ENCODE assay signal across 17 cellular contexts in the genomic region with DNA sequence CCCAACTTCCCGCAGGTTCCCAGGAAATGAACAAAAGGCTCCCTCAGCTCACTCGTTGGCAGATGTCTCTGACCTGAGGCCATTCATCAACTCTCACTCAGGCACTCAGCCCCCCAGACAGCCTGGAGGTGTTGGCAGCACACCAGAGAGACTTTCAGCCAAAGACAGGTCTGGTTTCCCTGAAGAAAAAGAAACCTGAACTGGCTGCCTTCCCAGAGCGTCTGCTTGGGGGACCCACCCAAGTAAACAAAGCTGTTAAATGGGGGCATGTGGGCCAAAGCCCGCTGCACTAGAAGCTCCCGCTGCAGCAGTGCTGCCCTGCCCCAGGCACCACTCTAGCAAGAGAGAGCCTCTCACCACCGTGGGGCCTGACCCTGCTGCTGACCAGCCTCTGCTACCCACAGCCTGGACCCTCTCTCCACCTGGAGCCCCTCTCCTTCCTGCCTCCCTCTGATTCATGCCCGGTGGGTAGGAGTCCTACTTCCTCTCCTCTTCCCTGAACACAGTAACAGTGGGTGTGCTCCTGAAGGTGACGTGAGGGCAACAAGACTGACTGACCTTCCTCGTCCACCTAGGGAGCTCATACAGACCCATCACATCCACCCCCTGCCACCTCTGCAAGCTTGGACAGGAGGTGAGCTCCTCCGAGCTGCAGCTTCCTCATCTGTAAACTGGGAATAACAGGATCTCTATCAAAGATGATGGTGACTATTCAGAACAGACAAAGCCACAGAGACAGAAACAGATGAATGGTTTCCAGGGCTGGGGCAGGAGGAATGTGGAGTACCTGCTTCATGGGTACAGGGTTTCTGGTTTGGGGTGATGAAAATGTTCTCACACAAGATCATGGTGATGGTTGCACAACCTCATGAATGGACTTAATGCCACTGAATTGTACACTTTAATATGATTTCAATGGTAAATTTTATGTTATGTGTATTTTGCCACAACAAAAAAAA. TPM values are rescaled to one million over a fixed set of nuclear protein-coding genes. Genes with fewer than 3 reads are reported as not detected.
A peak's percentile ranks its signal among the peaks of the same experiment; 100 is the strongest.
DNase-seq lines count a peak whose midpoint lies in the region; ATAC-seq and TF ChIP-seq lines count a peak whose summit lies in the region.
"Had no signal": no experiment of that assay in that cellular context is flagged by ENCODE, and none has a peak within 500 bp of the region (broad histone marks: within the 10 kb centered on the region; RNA-seq: fewer than 3 reads in every experiment).

No MANE protein-coding gene starts in this region.

- TF ChIP-seq CTCF in heart left ventricle (IDR thresholded peaks at IDR 0.05) (no peak), right atrium auricular region (IDR thresholded peaks at IDR 0.05) (no peak)

- ATAC-seq in heart left ventricle (no peak), left ventricle myocardium superior (peak; percentile 9), T-cell (replicated peaks in 1 of 4) (no peak), GM21825 (IDR thresholded peaks at IDR 0.05; ENCODE audit: unreplicated experiment) (no peak)
- ATAC-seq: activated naive CD4-positive, alpha-beta T cell treated with anti-CD3 and anti-CD28 coated beads, Interleukin-2, amount 50 U/mL, for 72 hours; GM23338; natural killer cell; upper lobe of right lung had no signal

- H3K4me1 ChIP-seq in heart left ventricle = peaks cover 2 to 65% (median 41%) of the 10 kb centered on the region in 12 donors
- peaks cover 0 to 45% of the 10 kb centered on the region in 2 donors for H3K4me1 ChIP-seq in right atrium auricular region

- no peaks in the 10 kb centered on the region for H3K36me3 Mint-ChIP-seq in T-cell
- H3K36me3 Mint-ChIP-seq: activated naive CD4-positive, alpha-beta T cell treated with anti-CD3 and anti-CD28 coated beads, Interleukin-2, amount 50 U/mL, for 72 hours; natural killer cell had no signal

- no peaks in the 10 kb centered on the region for H3K9me3 ChIP-seq in heart left ventricle
- no peaks in the 10 kb centered on the region for H3K9me3 ChIP-seq in right atrium auricular region
- H3K9me3 ChIP-seq: upper lobe of right lung had no signal

- H3K27me3 Mint-ChIP-seq in T-cell = peaks cover 19 to 26% of the 10 kb centered on the region in 2 donors

- no peaks in the 10 kb centered on the region for H3K9me3 Mint-ChIP-seq in T-cell
- H3K9me3 Mint-ChIP-seq: activated naive CD4-positive, alpha-beta T cell treated with anti-CD3 and anti-CD28 coated beads, Interleukin-2, amount 50 U/mL, for 72 hours had no signal

- TF ChIP-seq POLR2A in heart left ventricle (IDR thresholded peaks at IDR 0.05) = no peak

- H3K27ac ChIP-seq in heart left ventricle = peak overlapping the region in 11 of 12 donors; percentile 4 to 68 (median 50)
- peak overlapping the region in 1 of 2 donors; percentile 51 for H3K27ac ChIP-seq in right atrium auricular region
- H3K27ac ChIP-seq: upper lobe of right lung had no signal

- DNase-seq in heart left ventricle (peak in 3 of 5 donors; percentile 40 to 59 (median 56)), right atrium auricular region (ENCODE audit: low spot score) (no peak), RPMI7951 (ENCODE audit: low read depth) (peak; percentile 54), left ventricle myocardium superior (peak; percentile 48), T-cell (no peak), iPS-NIHi11 (ENCODE audit: low spot score) (no peak)
- no peak for DNase-seq in stimulated activated CD4-positive, alpha-beta T cell treated with anti-CD3 and anti-CD28 coated beads, Interleukin-4, amount 100 ng/mL, for 24 hours
- DNase-seq: natural killer cell, OCI-M1, T1000, upper lobe of right lung had no signal

- H3K27me3 ChIP-seq in heart left ventricle (no peaks in the 10 kb centered on the region), right atrium auricular region (no peaks in the 10 kb centered on the region)

- H3K4me1 Mint-ChIP-seq in T-cell = no peaks in the 10 kb centered on the region
- H3K4me1 Mint-ChIP-seq: natural killer cell had no signal

- no peak overlapping the region for H3K27ac Mint-ChIP-seq in T-cell
- H3K27ac Mint-ChIP-seq: activated naive CD4-positive, alpha-beta T cell treated with anti-CD3 and anti-CD28 coated beads, Interleukin-2, amount 50 U/mL, for 72 hours; GM23338; natural killer cell had no signal

- H3K4me3 ChIP-seq in heart left ventricle = no peak overlapping the region
- no peak overlapping the region for H3K4me3 ChIP-seq in right atrium auricular region
- H3K4me3 ChIP-seq: GM23338, skin epidermis, upper lobe of right lung had no signal

- CTCF ChIA-PET in T-cell (lab: Charles Lee) = no interaction called here

- no peak overlapping the region for H3K4me3 Mint-ChIP-seq in T-cell
- H3K4me3 Mint-ChIP-seq: GM23338, natural killer cell had no signal

- WGBS in heart left ventricle, 4 donors = 35 to 48% (median 43%) methylated on average over 6 to 10 of the region's 10 CpGs

- no peaks in the 10 kb centered on the region for H3K36me3 ChIP-seq in heart left ventricle
- H3K36me3 ChIP-seq in right atrium auricular region = no peaks in the 10 kb centered on the region
- H3K36me3 ChIP-seq: upper lobe of right lung had no signal

- intact Hi-C loops in heart left ventricle (cut with DNase I) = no loop called here
- intact Hi-C loops in left ventricle myocardium superior (cut with micrococcal nuclease) = no loop called here

- POLR2A ChIA-PET in T-cell (lab: Charles Lee) = no interaction called here

RNA-seq across cellular contexts. Expression of a gene that starts 31.0 kb away (rescaled TPM):
- total RNA-seq in heart left ventricle (1 to 10 TPM in 1 of 9 donors, under 1 TPM in 5, not detected in 3; 0.21 to 2.9 (median 0.31) TPM), right atrium auricular region (under 1 TPM in 1 of 2 donors, not detected in 1; 0.16 TPM), left ventricle myocardium superior (not detected), T-cell (under 1 TPM in 1 of 5 donors, not detected in 4; 0.26 TPM)
- under 1 TPM; 0.08 to 0.22 TPM for polyA plus RNA-seq in heart left ventricle
- not detected in 2 replicates for total RNA-seq in RPMI7951 (2014; rRNA removed; shearing (Covaris generic))
- total RNA-seq: activated naive CD4-positive, alpha-beta T cell treated with anti-CD3 and anti-CD28 coated beads, Interleukin-2, amount 50 U/mL, for 72 hours; chondrocyte; HT1080; natural killer cell; upper lobe of right lung had no signal

Comparison
In these comparisons a context has a peak if more than half of its experiments do, and no peak if none do; other contexts are left out.
1. DNase-seq: peak in heart left ventricle (3 of 5), RPMI7951 (single experiment) and left ventricle myocardium superior (single experiment); none in right atrium auricular region (single experiment), T-cell (0 of 34), stimulated activated CD4-positive, alpha-beta T cell treated with anti-CD3 and anti-CD28 coated beads, Interleukin-4, amount 100 ng/mL, for 24 hours (single experiment) and iPS-NIHi11 (single experiment).